In genomic region chr6:11370191-11371018, GRCh38 we compare ENCODE assay signal across 10 cellular contexts.
A peak's percentile ranks its signal among the peaks of the same experiment; 100 is the strongest.
DNase-seq lines count a peak whose midpoint lies in the region; ATAC-seq, FAIRE-seq and TF ChIP-seq lines count a peak whose summit lies in the region.
"Had no signal": no experiment of that assay in that cellular context is flagged by ENCODE, and none has a peak within 500 bp of the region (broad histone marks: within the 10 kb centered on the region; RNA-seq: fewer than 3 reads in every experiment).

No MANE protein-coding gene starts in this region.

- H4K8ac ChIP-seq in IMR-90 (ENCODE audit: low read depth in 2 of 2, low read length in 2 of 2): no peak overlapping the region

- no peak for DNase-seq in IMR-90
- no peak for DNase-seq in GM12878 (ENCODE audit: low read depth, low spot score)
- DNase-seq in immature natural killer cell: no peak
- no peak for DNase-seq in spleen
- DNase-seq: activated naive CD4-positive, alpha-beta T cell treated with Interleukin-2 at 50 U/mL for 16 hours; NCI-H1417 had no signal

- H3K4me1 ChIP-seq in IMR-90 (ENCODE audit: control insufficient read depth, insufficient read depth, low read length) (no peaks in the 10 kb centered on the region), GM12878 (ENCODE audit: control insufficient read depth, insufficient read depth, low read length) (peaks cover 66% of the 10 kb centered on the region), spleen (peaks cover 36 to 100% (median 87%) of the 10 kb centered on the region in 6 donors)

- POLR2A ChIA-PET in IMR-90 (lab: Charles Lee; ENCODE audit: unreplicated experiment): no interaction called here
- POLR2A ChIA-PET in GM12878 (lab: Charles Lee): interaction anchor here (2.0 kb wide), 1 partner anchor 10 kb away, joined by 12 read pairs; no protein-coding TSS in a partner anchor

- intact Hi-C loops in IMR-90 (cut with micrococcal nuclease): no loop called here
- intact Hi-C loops in GM12878 (cut with micrococcal nuclease; ENCODE audit: unreplicated experiment): loop anchor here (5.0 kb wide), 1 partner anchor 138 kb away; the partner anchor contains the start of gene NEDD9
- intact Hi-C loops in spleen (cut with DNase I; ENCODE audit: low total_unique reads): no loop called here

- TF ChIP-seq EP300 in GM12878 (IDR thresholded peaks at IDR 0.05; ENCODE audit: borderline replicate concordance in 1 of 2, control insufficient read depth in 1 of 2, low read depth in 2 of 2, low read length in 2 of 2): no peak

- no peak overlapping the region for H2BK120ac ChIP-seq in IMR-90 (ENCODE audit: low read depth, low read length)

- SMC1A ChIA-PET in GM12878 (lab: Charles Lee; ENCODE audit: uncharacterized antibody, unreplicated experiment): interaction anchor here (0.9 to 5.7 kb wide), 12 partner anchors 8 to 126 kb away, joined by 3 to 83 read pairs (median 4); no protein-coding TSS in a partner anchor

- H3K36me3 ChIP-seq in IMR-90 (ENCODE audit: control insufficient read depth, insufficient read depth, low read length) (no peaks in the 10 kb centered on the region), GM12878 (ENCODE audit: control insufficient read depth in 2 of 2, insufficient read depth in 2 of 2, low read length in 1 of 2) (peaks cover 2 to 7% of the 10 kb centered on the region in 2 experiments; a peak in 2 of 4 replicates), spleen (peaks cover 0 to 16% (median 0%) of the 10 kb centered on the region in 6 donors)

- dilution Hi-C loops in IMR-90 (cut with HindIII; ENCODE audit: low sequenced_read_pairs, unreplicated experiment): no loop called here

- H3K27me3 ChIP-seq in IMR-90 (ENCODE audit: control insufficient read depth, insufficient read depth, low read length): no peaks in the 10 kb centered on the region
- H3K27me3 ChIP-seq in GM12878 (replicated peaks in 1 of 2; ENCODE audit: control insufficient read depth in 2 of 2, insufficient read depth in 2 of 2, low read length in 1 of 2): no peaks in the 10 kb centered on the region
- no peaks in the 10 kb centered on the region for H3K27me3 ChIP-seq in spleen (replicated peaks in 1 of 7)

- H2BK20ac ChIP-seq in IMR-90 (ENCODE audit: low read depth, low read length): no peak overlapping the region

- H3K9ac ChIP-seq in IMR-90 (ENCODE audit: low read depth, low read length) (no peak overlapping the region), GM12878 (ENCODE audit: control insufficient read depth, insufficient read depth, low read length) (no peak overlapping the region)

- CTCF ChIA-PET in IMR-90 (lab: Yijun Ruan, JAX): no interaction called here
- CTCF ChIA-PET in GM12878 (lab: Yijun Ruan, JAX): interaction anchor here (0.8 to 1.3 kb wide), 2 partner anchors 11 to 13 kb away, joined by 3 to 5 read pairs; no protein-coding TSS in a partner anchor

- H2AFZ ChIP-seq in IMR-90 (replicated peaks; ENCODE audit: low read length, poor library complexity) (peak overlapping the region; percentile 48), GM12878 (ENCODE audit: control insufficient read depth, low read depth, low read length) (no peak overlapping the region)

- no peak for TF ChIP-seq CTCF in IMR-90 (conservative IDR thresholded peaks at IDR 0.05; ENCODE audit: low read depth, low read length)
- no peak for TF ChIP-seq CTCF in GM12878 (IDR thresholded peaks at IDR 0.05 in 2 of 3, conservative IDR thresholded peaks at IDR 0.05 in 1 of 3; ENCODE audit: control insufficient read depth in 2 of 3, extremely low read depth in 1 of 3, insufficient read depth in 1 of 3, low read depth in 3 of 3, low read length in 3 of 3)
- TF ChIP-seq CTCF in spleen (IDR thresholded peaks at IDR 0.05 in 8 of 11, conservative IDR thresholded peaks at IDR 0.05 in 3 of 11): no peak

- BruUV-seq in IMR-90 (replicated peaks; lab: Mats Ljungman, UMichigan) (no TSS peak), GM12878 (replicated peaks; lab: Mats Ljungman, UMichigan) (no TSS peak)

- peaks cover 0 to 2% (median 0%) of the 10 kb centered on the region in 6 donors for H3K9me3 Mint-ChIP-seq in immature natural killer cell

- H3K79me2 ChIP-seq in GM12878 (ENCODE audit: control insufficient read depth, insufficient read depth, low read length): peaks cover 70% of the 10 kb centered on the region

- H3K36me3 Mint-ChIP-seq in immature natural killer cell: peaks cover 5 to 16% (median 7%) of the 10 kb centered on the region in 3 donors

- H3K27me3 Mint-ChIP-seq in immature natural killer cell (ENCODE audit: low read depth in 3 of 3): no peaks in the 10 kb centered on the region

- no peak overlapping the region for H2BK15ac ChIP-seq in IMR-90 (ENCODE audit: low read depth, low read length)

- no peak overlapping the region for H3K18ac ChIP-seq in IMR-90 (ENCODE audit: low read depth, low read length)

- no peak overlapping the region for H3K4ac ChIP-seq in IMR-90 (ENCODE audit: low read depth, low read length)

- no peak overlapping the region for H3K56ac ChIP-seq in IMR-90 (ENCODE audit: extremely low read depth, insufficient read depth, low read length)

- H4K91ac ChIP-seq in IMR-90 (ENCODE audit: insufficient read depth, low read depth, low read length): no peak overlapping the region

- no peak overlapping the region for H3K14ac ChIP-seq in IMR-90 (replicated peaks; ENCODE audit: low read depth, low read length)

- TF ChIP-seq POLR2A in IMR-90 (IDR thresholded peaks at IDR 0.05; ENCODE audit: low read depth, low read length) (no peak), GM12878 (IDR thresholded peaks at IDR 0.05; ENCODE audit: low read depth, low read length) (peak; percentile 25; the same call in 1 of the 2 replicates), spleen (IDR thresholded peaks at IDR 0.05) (no peak)

- H2AK5ac ChIP-seq in IMR-90 (ENCODE audit: low read depth, low read length): no peak overlapping the region

- TF ChIP-seq RAD21 in IMR-90 (IDR thresholded peaks at IDR 0.05; ENCODE audit: low read length) (no peak), GM12878 (IDR thresholded peaks at IDR 0.05; ENCODE audit: insufficient read depth, low read depth, low read length) (no peak)

- no peak overlapping the region for H3K4me3 Mint-ChIP-seq in immature natural killer cell

- H4K5ac ChIP-seq in IMR-90 (ENCODE audit: low read depth, low read length): no peak overlapping the region

- WGBS in IMR-90 (ENCODE audit: extremely low coverage in 2 of 2, insufficient read length in 1 of 2), 2 experiments: 72% methylated on average over 9 of the region's 24 CpGs; no CpG with 5 or more reads in 1 of the 2 experiments
- 96% methylated on average over 24 of the region's 24 CpGs for WGBS in GM12878 (ENCODE audit: insufficient coverage, insufficient replicate concordance, low lambda C conversion rate, missing lambda C conversion rate)
- WGBS in spleen, 5 donors: 76 to 82% (median 81%) methylated on average over 24 of the region's 24 CpGs

- H3K9me1 ChIP-seq in IMR-90 (ENCODE audit: insufficient read depth, low read length): peaks cover 5% of the 10 kb centered on the region

- H3K27ac ChIP-seq in IMR-90 (ENCODE audit: insufficient read depth, low read length) (no peak overlapping the region), GM12878 (ENCODE audit: control insufficient read depth, insufficient read depth) (peak overlapping the region; percentile 15; the same call in 1 of the 2 replicates), spleen (peak overlapping the region in 6 of 8 donors; percentile 22 to 81 (median 53))

- ATAC-seq in IMR-90 (ENCODE audit: low read depth) (no peak), GM12878 (no peak), GM19395 (IDR thresholded peaks at IDR 0.05; ENCODE audit: unreplicated experiment) (no peak), GM19452 (IDR thresholded peaks at IDR 0.05; ENCODE audit: unreplicated experiment) (no peak), HG03439 (IDR thresholded peaks at IDR 0.05; ENCODE audit: unreplicated experiment) (no peak), HG03457 (IDR thresholded peaks at IDR 0.05; ENCODE audit: unreplicated experiment) (no peak)

- H2AK9ac ChIP-seq in IMR-90 (replicated peaks; ENCODE audit: low read depth, low read length, poor library complexity): peak overlapping the region; percentile 16

- in situ Hi-C loops in IMR-90 (cut with MboI; ENCODE audit: low sequenced_read_pairs): no loop called here
- in situ Hi-C loops in GM12878 (cut with MboI): no loop called here

- H3K27ac Mint-ChIP-seq in immature natural killer cell: peak overlapping the region in 4 of 6 donors; percentile 3 to 43 (median 16)

- no peak overlapping the region for H3K4me2 ChIP-seq in IMR-90 (ENCODE audit: low read depth, low read length)
- H3K4me2 ChIP-seq in GM12878 (ENCODE audit: control insufficient read depth, insufficient read depth): peak overlapping the region; percentile 8; the same call in 1 of the 2 replicates

- no peak overlapping the region for H3K23ac ChIP-seq in IMR-90 (ENCODE audit: low read depth, low read length)

- FAIRE-seq in GM12878 (lab: Jason Lieb, UNC): no peak

- H3K9me3 ChIP-seq in IMR-90 (ENCODE audit: control insufficient read depth, insufficient read depth, low read length) (no peaks in the 10 kb centered on the region), GM12878 (replicated peaks; ENCODE audit: control insufficient read depth, insufficient read depth, low read length) (peaks cover 6% of the 10 kb centered on the region), spleen (no peaks in the 10 kb centered on the region)

- H3K4me1 Mint-ChIP-seq in immature natural killer cell: peaks cover 70 to 89% of the 10 kb centered on the region in 2 donors

- H2BK5ac ChIP-seq in IMR-90 (ENCODE audit: low read depth, low read length, poor library complexity, severe bottlenecking): no peak overlapping the region

- H3K4me3 ChIP-seq in IMR-90 (ENCODE audit: insufficient read depth, low read depth, low read length) (no peak overlapping the region), GM12878 (no peak overlapping the region), spleen (no peak overlapping the region)

- H4K20me1 ChIP-seq in IMR-90 (ENCODE audit: insufficient read depth, low read length) (no peaks in the 10 kb centered on the region), GM12878 (ENCODE audit: control insufficient read depth, insufficient read depth) (no peaks in the 10 kb centered on the region)

- H3K79me1 ChIP-seq in IMR-90 (ENCODE audit: low read depth in 1 of 2, low read length in 2 of 2): no peaks in the 10 kb centered on the region

- RAD21 ChIA-PET in GM12878 (lab: Charles Lee; ENCODE audit: unreplicated experiment): interaction anchor here (1.1 to 2.2 kb wide), 5 partner anchors 10 to 126 kb away, joined by 3 to 10 read pairs (median 6); no protein-coding TSS in a partner anchor

TF ChIP-seq in IMR-90, 13 proteins besides CTCF, POLR2A, EP300 and RAD21:
- no peak for TF ChIP-seq RFX5 (IDR thresholded peaks at IDR 0.05; ENCODE audit: low read depth, low read length)
- no peak for TF ChIP-seq NFE2L2 (IDR thresholded peaks at IDR 0.05; ENCODE audit: low read depth, low read length)
- no peak for TF ChIP-seq CHD1 (IDR thresholded peaks at IDR 0.05; ENCODE audit: low read depth, low read length)
TF ChIP-seq in IMR-90: peak in this region for 0.
